ENCODE assay signal across 11 cellular contexts in genomic region chr6:21808551-21809181, GRCh38.
DNase-seq lines count a peak whose midpoint lies in the region; ATAC-seq, FAIRE-seq and TF ChIP-seq lines count a peak whose summit lies in the region.
"Had no signal": no experiment of that assay in that cellular context is flagged by ENCODE, and none has a peak within 500 bp of the region (broad histone marks: within the 10 kb centered on the region; RNA-seq: fewer than 3 reads in every experiment).

No MANE protein-coding gene starts in this region.

- H4K20me1 ChIP-seq in keratinocyte (ENCODE audit: control insufficient read depth, extremely low read depth, insufficient read depth, low read length) = no peaks in the 10 kb centered on the region

- H3K9ac ChIP-seq in HUES6 (ENCODE audit: low read length) = peak overlapping the region; percentile 12
- peak overlapping the region; percentile 68 for H3K9ac ChIP-seq in adipocyte (ENCODE audit: low read length)
- no peak overlapping the region for H3K9ac ChIP-seq in keratinocyte (ENCODE audit: control insufficient read depth, extremely low read depth, insufficient read depth, low read length)

- TF ChIP-seq EP300 in stomach (IDR thresholded peaks at IDR 0.05) = no peak

- no peaks in the 10 kb centered on the region for H3K79me2 ChIP-seq in keratinocyte (ENCODE audit: control insufficient read depth, insufficient read depth, low read length)

- peak overlapping the region; percentile 76 for H3K4me2 ChIP-seq in keratinocyte (ENCODE audit: control insufficient read depth, extremely low read depth, insufficient read depth, low read depth, low read length)

- no peaks in the 10 kb centered on the region for H3K27me3 ChIP-seq in HUES6 (ENCODE audit: control insufficient read depth, insufficient read depth, low read length)
- no peaks in the 10 kb centered on the region for H3K27me3 ChIP-seq in adipocyte (replicated peaks; ENCODE audit: control insufficient read depth, insufficient read depth, low read length)
- no peaks in the 10 kb centered on the region for H3K27me3 ChIP-seq in keratinocyte (ENCODE audit: control insufficient read depth, extremely low read depth, insufficient read depth, low read length)
- no peaks in the 10 kb centered on the region for H3K27me3 ChIP-seq in stomach
- H3K27me3 ChIP-seq: suprapubic skin had no signal

- no peak for ATAC-seq in GM19463 (IDR thresholded peaks at IDR 0.05; ENCODE audit: unreplicated experiment)

- intact Hi-C loops in stomach (cut with DNase I; ENCODE audit: low total_unique reads) = no loop called here

- FAIRE-seq in keratinocyte (lab: Jason Lieb, UNC) = peak; percentile 46
- FAIRE-seq: G401.6 had no signal

- no peak for DNase-seq in adipocyte (ENCODE audit: low read depth)
- no peak for DNase-seq in keratinocyte (ENCODE audit: low read depth, low spot score)
- DNase-seq in stomach = no peak
- DNase-seq in activated CD4-positive, alpha-beta T cell treated with anti-CD3 and anti-CD28 coated beads for 4 hours = no peak
- DNase-seq in NCI-H226 = no peak
- no peak for DNase-seq in dedifferentiated amniotic fluid mesenchymal stem cell (ENCODE audit: extremely low spot score)
- DNase-seq: retina had no signal

- TF ChIP-seq CTCF in keratinocyte (optimal IDR thresholded peaks at IDR 0.05 in 1 of 3, IDR thresholded peaks at IDR 0.05 in 1 of 3, conservative IDR thresholded peaks at IDR 0.05 in 1 of 3; ENCODE audit: extremely low read depth in 1 of 3, insufficient read depth in 2 of 3, low read length in 3 of 3) (no peak), stomach (IDR thresholded peaks at IDR 0.05) (no peak)

- H3K9me3 ChIP-seq in HUES6 (ENCODE audit: control insufficient read depth, insufficient read depth, low read depth, low read length) (no peaks in the 10 kb centered on the region), adipocyte (ENCODE audit: control insufficient read depth, low read length) (no peaks in the 10 kb centered on the region), keratinocyte (ENCODE audit: control insufficient read depth, low read depth, low read length) (no peaks in the 10 kb centered on the region), stomach (no peaks in the 10 kb centered on the region)
- H3K9me3 ChIP-seq: suprapubic skin had no signal

- H3K27ac ChIP-seq in HUES6 (ENCODE audit: low read depth, low read length) (0 out of 2 replicates have a peak overlapping the region, but pooled peaks have one; percentile 18), keratinocyte (ENCODE audit: control insufficient read depth, insufficient read depth, low read length) (no peak overlapping the region), stomach (peak overlapping the region in 4 of 5 donors; percentile 27 to 67 (median 51))
- H3K27ac ChIP-seq: suprapubic skin had no signal

- 23 to 45% (median 37%) methylated on average over 14 of the region's 14 CpGs for WGBS in stomach, 5 donors

- H3K4me1 ChIP-seq in HUES6 (ENCODE audit: control insufficient read depth, insufficient read depth, low read length) (peaks cover 26% of the 10 kb centered on the region), adipocyte (ENCODE audit: control insufficient read depth, insufficient read depth, low read length) (peaks cover 28% of the 10 kb centered on the region), keratinocyte (ENCODE audit: control insufficient read depth, extremely low read depth, insufficient read depth, low read length) (peaks cover 8% of the 10 kb centered on the region), stomach (peaks cover 6 to 20% (median 11%) of the 10 kb centered on the region in 4 donors)

- H2AFZ ChIP-seq in keratinocyte (ENCODE audit: control insufficient read depth, low read length) = peak overlapping the region; percentile 91

- peaks cover 16% of the 10 kb centered on the region for H3K36me3 ChIP-seq in HUES6 (ENCODE audit: control insufficient read depth, insufficient read depth, low read length)
- H3K36me3 ChIP-seq in adipocyte (ENCODE audit: control insufficient read depth, insufficient read depth, low read length, severe bottlenecking) = no peaks in the 10 kb centered on the region
- no peaks in the 10 kb centered on the region for H3K36me3 ChIP-seq in keratinocyte (ENCODE audit: control insufficient read depth in 2 of 2, extremely low read depth in 1 of 2, insufficient read depth in 2 of 2, low read length in 2 of 2)
- H3K36me3 ChIP-seq in stomach = no peaks in the 10 kb centered on the region
- H3K36me3 ChIP-seq: suprapubic skin had no signal

- dilution Hi-C loops in keratinocyte (cut with MboI; ENCODE audit: extremely low pct_ligation_motif_present, low sequenced_read_pairs) = no loop called here

- H3K4me3 ChIP-seq in HUES6 (ENCODE audit: low read depth, low read length) (no peak overlapping the region), adipocyte (ENCODE audit: low read length) (peak overlapping the region; percentile 67), keratinocyte (ENCODE audit: control insufficient read depth in 2 of 3, extremely low read depth in 1 of 3, insufficient read depth in 2 of 3, low read depth in 1 of 3, low read length in 3 of 3) (peak overlapping the region in 2 of 3 experiments; percentile 32 to 34), stomach (peak overlapping the region in 1 of 4 donors; percentile 13)
- H3K4me3 ChIP-seq: suprapubic skin had no signal

- no peaks in the 10 kb centered on the region for H3K9me1 ChIP-seq in keratinocyte (ENCODE audit: control insufficient read depth, extremely low read depth, insufficient read depth, low read length)

- TF ChIP-seq POLR2A in stomach (IDR thresholded peaks at IDR 0.05) = no peak
